In the genomic region with DNA sequence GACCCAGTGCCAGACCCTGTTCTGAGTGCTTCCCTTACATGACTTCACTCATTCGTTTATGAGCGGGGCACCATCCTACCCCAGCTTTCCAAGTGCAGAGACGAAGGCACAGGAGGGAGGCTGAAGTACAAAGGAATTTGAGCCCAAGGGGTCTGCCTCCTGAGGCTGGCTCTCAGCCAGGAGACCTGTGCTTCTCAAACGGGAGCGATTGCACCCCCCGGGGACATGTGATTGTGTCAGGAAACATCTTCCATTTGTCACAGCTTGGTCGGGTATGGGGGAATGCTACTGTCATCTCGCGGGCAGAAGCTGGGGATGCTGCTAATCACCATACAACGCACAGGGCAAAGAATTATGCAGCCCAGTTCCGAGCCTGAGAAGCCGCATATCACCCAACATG, we compare ENCODE assay signal across 18 cellular contexts. TPM values are rescaled to one million over a fixed set of nuclear protein-coding genes. Genes with fewer than 3 reads are reported as not detected.
"Had no signal": no experiment of that assay in that cellular context is flagged by ENCODE, and none has a peak within 500 bp of the region (broad histone marks: within the 10 kb centered on the region; RNA-seq: fewer than 3 reads in every experiment).

No MANE protein-coding gene starts in this region.

- DNase-seq: activated B cell treated with CpG ODN at 0.5 μM for 24 hours; activated CD4-positive, alpha-beta T cell treated with anti-CD3 and anti-CD28 coated beads, Interleukin-2, amount 10 ng/mL, durations not matched to agents 24 days and 14 days; activated effector memory CD4-positive, alpha-beta T cell treated with Interleukin-2 at 50 U/mL for 16 hours; activated T-cell treated with anti-CD3 and anti-CD28 coated beads, Interleukin-2, amount 50 U/mL, for 24 hours; amniotic stem cell; brain microvascular endothelial cell; kidney; left ventricle myocardium inferior; posterior cingulate gyrus; right cardiac atrium; stimulated activated CD4-positive, alpha-beta T cell treated with anti-CD3 and anti-CD28 coated beads, Interleukin-1b, Interleukin-23, amount 100 ng/mL, for 48 hours had no signal

- H3K27me3 ChIP-seq: brain microvascular endothelial cell, tibial nerve had no signal

- H3K4me3 ChIP-seq: left ventricle myocardium inferior, tibial nerve had no signal

- H3K4me1 ChIP-seq: left ventricle myocardium inferior had no signal

- H3K9me3 ChIP-seq: left ventricle myocardium inferior, tibial nerve had no signal

- H3K36me3 ChIP-seq: brain microvascular endothelial cell, left ventricle myocardium inferior, tibial nerve had no signal

- H3K27ac ChIP-seq: brain microvascular endothelial cell, left ventricle myocardium inferior, tibial nerve had no signal

- FAIRE-seq: kidney had no signal

- ATAC-seq: activated naive CD4-positive, alpha-beta T cell treated with anti-CD3 and anti-CD28 coated beads, Interleukin-2, amount 50 U/mL, for 72 hours; right cardiac atrium; SK-N-SH treated with all-trans-retinoic acid at 6 μM for 48 hours; stimulated activated memory B cell treated with anti-CD40 and anti-IgM and Interleukin-4, amounts not matched to agents 10 μg/mL and 1 μg/mL and 100 μg/mL, for 72 hours had no signal

RNA-seq across cellular contexts. Expression of gene ADCY2, which starts 23.9 kb away (rescaled TPM):
- total RNA-seq: activated B cell treated with CpG ODN at 0.5 μM for 24 hours; activated CD4-positive, alpha-beta T cell treated with anti-CD3 and anti-CD28 coated beads, Interleukin-2, amount 10 ng/mL, durations not matched to agents 24 days and 14 days; activated naive CD4-positive, alpha-beta T cell treated with anti-CD3 and anti-CD28 coated beads, Interleukin-2, amount 50 U/mL, for 72 hours; dermis microvascular lymphatic vessel endothelial cell; myocyte; T-helper 1 cell treated with Interleukin-12 subunit alpha and Interleukin-12 subunit beta and Interleukin-4 antibody, amounts not matched to agents 30 ng/mL and 1 ng/mL, for 36 hours had no signal
